ENCODE assay signal across 14 cellular contexts in genomic region chr22:47784991-47785390, GRCh38.
DNase-seq lines count a peak whose midpoint lies in the region; TF ChIP-seq lines count a peak whose summit lies in the region.
"Had no signal": no experiment of that assay in that cellular context is flagged by ENCODE, and none has a peak within 500 bp of the region (broad histone marks: within the 10 kb centered on the region; RNA-seq: fewer than 3 reads in every experiment).

No MANE protein-coding gene starts in this region.

- H3K27ac Mint-ChIP-seq in type B pancreatic cell: no peak overlapping the region
- H3K27ac Mint-ChIP-seq: CD4-positive, alpha-beta T cell; GM23338; HFFc6; IgD-negative memory B cell had no signal

- peaks cover 4% of the 10 kb centered on the region for H3K27me3 Mint-ChIP-seq in type B pancreatic cell

- H3K4me3 ChIP-seq in coronary artery: no peak overlapping the region
- H3K4me3 ChIP-seq: GM23338 had no signal

- no peaks in the 10 kb centered on the region for H3K4me1 Mint-ChIP-seq in type B pancreatic cell (ENCODE audit: unreplicated experiment)
- H3K4me1 Mint-ChIP-seq: GM23338, IgD-negative memory B cell had no signal

- DNase-seq in AG20443 (ENCODE audit: low spot score) (peak; percentile 3), coronary artery (ENCODE audit: low spot score) (peak; percentile 40), islet precursor cell (peak; percentile 19), type B pancreatic cell (ENCODE audit: extremely low spot score, unreplicated experiment) (peak; percentile 47), hypothalamus (lab: John Stamatoyannopoulos, UW) (no peak), HuH-7.5 (ENCODE audit: low spot score) (no peak)
- DNase-seq: BE2C; C1 segment of cervical spinal cord; Caco-2; CD4-positive, alpha-beta T cell; H7; HFFc6 had no signal

- H3K27ac ChIP-seq in coronary artery: no peak overlapping the region

- H3K4me3 Mint-ChIP-seq in type B pancreatic cell: no peak overlapping the region
- H3K4me3 Mint-ChIP-seq: CD4-positive, alpha-beta T cell; GM23338; HFFc6; IgD-negative memory B cell had no signal

- no peaks in the 10 kb centered on the region for H3K9me3 Mint-ChIP-seq in type B pancreatic cell
- H3K9me3 Mint-ChIP-seq: CD4-positive, alpha-beta T cell had no signal

- no peaks in the 10 kb centered on the region for H3K36me3 Mint-ChIP-seq in type B pancreatic cell
- H3K36me3 Mint-ChIP-seq: IgD-negative memory B cell had no signal

- TF ChIP-seq CTCF in coronary artery (IDR thresholded peaks at IDR 0.05) (no peak), type B pancreatic cell (conservative IDR thresholded peaks at IDR 0.05) (no peak)

Comparison
In these comparisons a context has a peak if more than half of its experiments do, and no peak if none do; other contexts are left out.
1. DNase-seq: peak in AG20443 (single experiment), coronary artery (single experiment), islet precursor cell (single experiment) and type B pancreatic cell (single experiment); none in hypothalamus (0 of 51) and HuH-7.5 (single experiment).